9 cellular contexts compared by ENCODE assay signal in the genomic region with DNA sequence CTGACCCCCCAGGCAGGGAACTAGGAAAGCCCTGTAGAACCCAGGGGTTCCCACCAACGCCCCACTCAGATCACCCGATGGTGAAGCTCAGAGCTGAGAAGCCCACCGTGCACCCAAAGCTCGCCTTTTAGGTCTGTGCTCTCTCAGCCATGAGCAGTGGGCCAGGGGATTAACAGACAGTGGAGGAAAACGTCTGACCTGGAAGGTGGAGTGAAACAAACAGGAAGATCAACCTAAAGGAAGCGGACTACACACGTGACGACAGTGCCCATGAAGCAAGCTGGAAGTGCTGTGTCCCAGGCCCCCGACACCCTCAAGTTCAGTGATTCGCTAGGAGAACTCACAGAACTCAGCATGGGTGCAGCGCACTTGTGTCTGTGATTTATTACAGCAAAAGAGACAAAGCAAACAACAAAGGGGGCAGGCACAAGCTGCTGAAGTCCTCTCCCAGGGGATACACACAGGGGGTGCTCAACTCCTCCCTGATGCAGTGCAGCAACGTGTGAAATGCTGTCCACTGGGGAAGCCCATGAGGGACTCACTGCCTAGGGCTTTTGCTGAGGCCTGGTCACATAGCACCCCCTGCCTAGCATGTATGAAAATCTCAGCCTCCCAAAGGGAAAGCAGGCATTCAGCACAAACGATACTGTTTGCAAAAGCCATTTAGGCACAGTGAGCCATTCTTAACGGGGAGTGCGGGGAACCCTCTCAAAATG. TPM values are rescaled to one million over a fixed set of nuclear protein-coding genes. Genes with fewer than 3 reads are reported as not detected.
A peak's percentile ranks its signal among the peaks of the same experiment; 100 is the strongest.
DNase-seq lines count a peak whose midpoint lies in the region; ATAC-seq and TF ChIP-seq lines count a peak whose summit lies in the region.
"Had no signal": no experiment of that assay in that cellular context is flagged by ENCODE, and none has a peak within 500 bp of the region (broad histone marks: within the 10 kb centered on the region; RNA-seq: fewer than 3 reads in every experiment).

No MANE protein-coding gene starts in this region.

- TF ChIP-seq CTCF in lower lobe of right lung (IDR thresholded peaks at IDR 0.05) (no peak), body of pancreas (IDR thresholded peaks at IDR 0.05) (no peak), uterus (IDR thresholded peaks at IDR 0.05) (no peak)

- DNase-seq in NCI-H146 (lab: John Stamatoyannopoulos, UW), result peak; percentile 61
- DNase-seq in NCI-H146 treated with DMSO at 0.1 percent for 48 hours (lab: John Stamatoyannopoulos, UW; ENCODE audit: unreplicated experiment), result no peak
- peak; percentile 15 for DNase-seq in NCI-H1092 (lab: John Stamatoyannopoulos, UW)
- peak; percentile 22 for DNase-seq in adipocyte (ENCODE audit: low read depth)
- no peak for DNase-seq in lower lobe of right lung
- DNase-seq in body of pancreas, result no peak
- no peak for DNase-seq in uterus

- no peak overlapping the region for H3K9ac ChIP-seq in adipocyte (ENCODE audit: low read length)

- TF ChIP-seq POLR2A in body of pancreas (IDR thresholded peaks at IDR 0.05), result no peak
- TF ChIP-seq POLR2A in uterus (IDR thresholded peaks at IDR 0.05), result no peak

- H3K27ac ChIP-seq in lower lobe of right lung (no peak overlapping the region), body of pancreas (no peak overlapping the region), uterus (no peak overlapping the region)

- H3K4me3 ChIP-seq in adipocyte (ENCODE audit: low read length), result no peak overlapping the region
- H3K4me3 ChIP-seq in lower lobe of right lung, result no peak overlapping the region
- no peak overlapping the region for H3K4me3 ChIP-seq in body of pancreas
- H3K4me3 ChIP-seq in uterus, result no peak overlapping the region

- no peaks in the 10 kb centered on the region for H3K4me1 ChIP-seq in adipocyte (ENCODE audit: control insufficient read depth, insufficient read depth, low read length)
- H3K4me1 ChIP-seq in lower lobe of right lung, result no peaks in the 10 kb centered on the region
- H3K4me1 ChIP-seq in body of pancreas, result no peaks in the 10 kb centered on the region
- no peaks in the 10 kb centered on the region for H3K4me1 ChIP-seq in uterus

- intact Hi-C loops in lower lobe of right lung (cut with DNase I), result no loop called here
- intact Hi-C loops in body of pancreas (cut with DNase I), result no loop called here
- intact Hi-C loops in uterus (cut with DNase I; ENCODE audit: low total_unique reads), result no loop called here

- peak; percentile 24 to 42 for ATAC-seq in lower lobe of right lung
- no peak for ATAC-seq in body of pancreas
- ATAC-seq in GM18511 (IDR thresholded peaks at IDR 0.05; ENCODE audit: unreplicated experiment), result no peak

- WGBS in body of pancreas, 2 donors, result 54 to 59% methylated on average over 14 to 15 of the region's 15 CpGs

- H3K27me3 ChIP-seq in adipocyte (replicated peaks; ENCODE audit: control insufficient read depth, insufficient read depth, low read length) (no peaks in the 10 kb centered on the region), lower lobe of right lung (ENCODE audit: low read depth) (no peaks in the 10 kb centered on the region), body of pancreas (no peaks in the 10 kb centered on the region), uterus (no peaks in the 10 kb centered on the region)

- H3K36me3 ChIP-seq in adipocyte (ENCODE audit: control insufficient read depth, insufficient read depth, low read length, severe bottlenecking), result no peaks in the 10 kb centered on the region
- H3K36me3 ChIP-seq in lower lobe of right lung, result no peaks in the 10 kb centered on the region
- H3K36me3 ChIP-seq in body of pancreas (replicated peaks in 1 of 2; ENCODE audit: insufficient read depth in 1 of 2, low read depth in 2 of 2), result no peaks in the 10 kb centered on the region
- H3K36me3 ChIP-seq in uterus, result no peaks in the 10 kb centered on the region

- H3K9me3 ChIP-seq in adipocyte (ENCODE audit: control insufficient read depth, low read length) (no peaks in the 10 kb centered on the region), lower lobe of right lung (no peaks in the 10 kb centered on the region), body of pancreas (no peaks in the 10 kb centered on the region), uterus (no peaks in the 10 kb centered on the region)

RNA-seq across cellular contexts. Expression of a gene that starts 43.5 kb away (rescaled TPM):
- total RNA-seq in lower lobe of right lung (2.0 TPM), body of pancreas (not detected), uterus (1 to 10 TPM in 2 of 4 donors, under 1 TPM in 1, not detected in 1; 0.95 to 3.5 (median 2.1) TPM)
- total RNA-seq: CD4-positive, CD25-positive, alpha-beta regulatory T cell had no signal

RNA-seq across cellular contexts. Expression of a gene that starts 50.7 kb away (rescaled TPM):
- total RNA-seq in lower lobe of right lung (12.1 TPM), body of pancreas (1 to 10 TPM; 1.8 to 4.0 TPM), uterus (1 to 10 TPM; 1.2 to 9.2 (median 4.5) TPM)

Comparison
In these comparisons a context has a peak if more than half of its experiments do, and no peak if none do; other contexts are left out.
1. DNase-seq: peak in NCI-H146 (single experiment), NCI-H1092 (single experiment) and adipocyte (single experiment); none in NCI-H146 treated with DMSO at 0.1 percent for 48 hours (single experiment), lower lobe of right lung (single experiment), body of pancreas (0 of 4) and uterus (0 of 2).
2. ATAC-seq: peak in lower lobe of right lung (2 of 2); none in body of pancreas (single experiment) and GM18511 (single experiment).